ENCODE assay signal across 1 cellular context in the genomic region with DNA sequence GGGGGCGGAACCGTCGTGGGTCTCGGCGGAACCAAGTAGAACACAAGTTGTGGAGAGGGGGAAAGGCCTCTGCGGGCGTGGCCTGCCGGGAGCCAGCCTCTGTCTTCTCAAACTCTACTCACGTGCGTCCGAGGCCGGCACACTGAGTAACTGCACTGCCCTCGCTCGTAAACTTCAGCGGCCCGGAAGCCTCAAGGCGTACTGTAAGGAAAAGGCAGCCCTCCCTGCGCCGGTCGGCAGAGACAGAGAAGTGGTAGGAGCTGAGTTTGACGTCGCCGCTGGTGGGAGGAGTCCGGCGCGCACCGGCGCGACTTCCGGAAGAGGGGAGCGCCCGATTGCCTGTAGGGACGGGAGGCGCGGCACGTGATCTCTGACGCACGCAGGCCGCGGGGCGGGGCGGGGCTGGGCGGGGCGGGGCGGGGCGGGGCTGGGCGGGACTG.
TF ChIP-seq lines count a peak whose summit lies in the region.

Gene FBXO33, minus strand, starts transcription at position 255 of the 440 bp plus-strand sequence. CDS start 271 bp downstream, outside the sequence.

TF ChIP-seq in HepG2, 621 proteins besides CTCF, POLR2A, EP300 and RAD21 (continued from another document and continues in another):
- TF ChIP-seq ZNF800 (CRISPR knock-in tag; IDR thresholded peaks at IDR 0.05) (no peak), NCOA2 (CRISPR knock-in tag; IDR thresholded peaks at IDR 0.05) (peak; percentile 44; the same call in 1 of the 2 replicates), ZNF354B (CRISPR knock-in tag; IDR thresholded peaks at IDR 0.05) (no peak), ARID2 (CRISPR knock-in tag; IDR thresholded peaks at IDR 0.05; ENCODE audit: borderline replicate concordance) (no peak; the same call in 1 of the 2 replicates), ZNF263 (CRISPR knock-in tag; IDR thresholded peaks at IDR 0.05) (no peak), RFXAP (CRISPR knock-in tag; IDR thresholded peaks at IDR 0.05; ENCODE audit: borderline replicate concordance) (peak; percentile 58; the same call in 1 of the 2 replicates), ZNF543 (CRISPR knock-in tag; IDR thresholded peaks at IDR 0.05) (no peak), PAWR (CRISPR knock-in tag; IDR thresholded peaks at IDR 0.05; ENCODE audit: borderline replicate concordance) (no peak), ZNF251 (CRISPR knock-in tag; IDR thresholded peaks at IDR 0.05) (no peak), HNRNPUL1 (IDR thresholded peaks at IDR 0.05; ENCODE audit: low read depth, low read length) (no peak), ZNF713 (CRISPR knock-in tag; IDR thresholded peaks at IDR 0.05) (0 out of 2 replicates have a peak, but pooled peaks have one; percentile 35), ZNF441 (CRISPR knock-in tag; IDR thresholded peaks at IDR 0.05; ENCODE audit: borderline replicate concordance) (no peak), GABPB1 (CRISPR knock-in tag; IDR thresholded peaks at IDR 0.05) (peak; percentile 91), NFKBIZ (CRISPR knock-in tag; IDR thresholded peaks at IDR 0.05) (0 out of 2 replicates have a peak, but pooled peaks have one; percentile 55), ZBTB49 (CRISPR knock-in tag; IDR thresholded peaks at IDR 0.05; ENCODE audit: borderline replicate concordance) (peak; percentile 75; the same call in 1 of the 2 replicates), ZNF772 (CRISPR knock-in tag; IDR thresholded peaks at IDR 0.05) (peak; percentile 43; the same call in 1 of the 2 replicates), CHCHD3 (CRISPR knock-in tag; IDR thresholded peaks at IDR 0.05) (no peak), ZNF350 (CRISPR knock-in tag; IDR thresholded peaks at IDR 0.05; ENCODE audit: borderline replicate concordance, low read depth) (no peak; the same call in 1 of the 2 replicates), KDM3A (CRISPR knock-in tag; IDR thresholded peaks at IDR 0.05; ENCODE audit: low read depth) (no peak; the same call in 1 of the 2 replicates), SP1 (IDR thresholded peaks at IDR 0.05) (peak; percentile 90), SP1 (CRISPR knock-in tag; IDR thresholded peaks at IDR 0.05) (peak; percentile 93), SRSF4 (IDR thresholded peaks at IDR 0.05; ENCODE audit: low read depth, low read length, poor library complexity, severe bottlenecking) (no peak), SRF (IDR thresholded peaks at IDR 0.05; ENCODE audit: low read depth, low read length) (peak; percentile 62; the same call in 1 of the 2 replicates), ZSCAN12 (CRISPR knock-in tag; IDR thresholded peaks at IDR 0.05) (peak; percentile 83; the same call in 1 of the 2 replicates), AGO2 (optimal IDR thresholded peaks at IDR 0.05; ENCODE audit: low read depth, low read length) (no peak), SP5 (CRISPR knock-in tag; IDR thresholded peaks at IDR 0.05; ENCODE audit: borderline replicate concordance, low read depth) (peak; percentile 89; the same call in 1 of the 2 replicates), ZNF761 (CRISPR knock-in tag; conservative IDR thresholded peaks at IDR 0.05) (no peak), ZHX2 (IDR thresholded peaks at IDR 0.05; ENCODE audit: low read depth) (peak; percentile 63), ZHX2 (CRISPR knock-in tag; IDR thresholded peaks at IDR 0.05; ENCODE audit: borderline replicate concordance) (no peak), MTF2 (CRISPR knock-in tag; IDR thresholded peaks at IDR 0.05; ENCODE audit: borderline replicate concordance) (peak; percentile 49; the same call in 1 of the 2 replicates), ZNF30 (CRISPR knock-in tag; IDR thresholded peaks at IDR 0.05) (no peak), PCBP2 (optimal IDR thresholded peaks at IDR 0.05; ENCODE audit: low read depth, low read length, poor library complexity, severe bottlenecking) (no peak), MATR3 (CRISPR knock-in tag; IDR thresholded peaks at IDR 0.05) (no peak)
- TF ChIP-seq, protein P1, sequence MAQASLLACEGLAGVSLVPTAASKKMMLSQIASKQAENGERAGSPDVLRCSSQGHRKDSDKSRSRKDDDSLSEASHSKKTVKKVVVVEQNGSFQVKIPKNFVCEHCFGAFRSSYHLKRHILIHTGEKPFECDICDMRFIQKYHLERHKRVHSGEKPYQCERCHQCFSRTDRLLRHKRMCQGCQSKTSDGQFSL (CRISPR knock-in tag; IDR thresholded peaks at IDR 0.05), result no peak
- TF ChIP-seq, protein P2, sequence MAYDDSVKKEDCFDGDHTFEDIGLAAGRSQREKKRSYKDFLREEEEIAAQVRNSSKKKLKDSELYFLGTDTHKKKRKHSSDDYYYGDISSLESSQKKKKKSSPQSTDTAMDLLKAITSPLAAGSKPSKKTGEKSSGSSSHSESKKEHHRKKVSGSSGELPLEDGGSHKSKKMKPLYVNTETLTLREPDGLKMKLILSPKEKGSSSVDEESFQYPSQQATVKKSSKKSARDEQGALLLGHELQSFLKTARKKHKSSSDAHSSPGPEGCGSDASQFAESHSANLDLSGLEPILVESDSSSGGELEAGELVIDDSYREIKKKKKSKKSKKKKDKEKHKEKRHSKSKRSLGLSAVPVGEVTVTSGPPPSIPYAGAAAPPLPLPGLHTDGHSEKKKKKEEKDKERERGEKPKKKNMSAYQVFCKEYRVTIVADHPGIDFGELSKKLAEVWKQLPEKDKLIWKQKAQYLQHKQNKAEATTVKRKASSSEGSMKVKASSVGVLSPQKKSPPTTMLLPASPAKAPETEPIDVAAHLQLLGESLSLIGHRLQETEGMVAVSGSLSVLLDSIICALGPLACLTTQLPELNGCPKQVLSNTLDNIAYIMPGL (CRISPR knock-in tag; IDR thresholded peaks at IDR 0.05; ENCODE audit: borderline replicate concordance in 1 of 2, low read depth in 1 of 2), result peak; percentile 42 to 76; a peak in 3 of 4 replicates
- TF ChIP-seq, protein P3, sequence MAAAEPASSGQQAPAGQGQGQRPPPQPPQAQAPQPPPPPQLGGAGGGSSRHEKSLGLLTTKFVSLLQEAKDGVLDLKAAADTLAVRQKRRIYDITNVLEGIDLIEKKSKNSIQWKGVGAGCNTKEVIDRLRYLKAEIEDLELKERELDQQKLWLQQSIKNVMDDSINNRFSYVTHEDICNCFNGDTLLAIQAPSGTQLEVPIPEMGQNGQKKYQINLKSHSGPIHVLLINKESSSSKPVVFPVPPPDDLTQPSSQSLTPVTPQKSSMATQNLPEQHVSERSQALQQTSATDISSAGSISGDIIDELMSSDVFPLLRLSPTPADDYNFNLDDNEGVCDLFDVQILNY (CRISPR knock-in tag; conservative IDR thresholded peaks at IDR 0.05), result peak; percentile 68; the same call in 1 of the 2 replicates
- TF ChIP-seq, protein P4, sequence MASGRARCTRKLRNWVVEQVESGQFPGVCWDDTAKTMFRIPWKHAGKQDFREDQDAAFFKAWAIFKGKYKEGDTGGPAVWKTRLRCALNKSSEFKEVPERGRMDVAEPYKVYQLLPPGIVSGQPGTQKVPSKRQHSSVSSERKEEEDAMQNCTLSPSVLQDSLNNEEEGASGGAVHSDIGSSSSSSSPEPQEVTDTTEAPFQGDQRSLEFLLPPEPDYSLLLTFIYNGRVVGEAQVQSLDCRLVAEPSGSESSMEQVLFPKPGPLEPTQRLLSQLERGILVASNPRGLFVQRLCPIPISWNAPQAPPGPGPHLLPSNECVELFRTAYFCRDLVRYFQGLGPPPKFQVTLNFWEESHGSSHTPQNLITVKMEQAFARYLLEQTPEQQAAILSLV (CRISPR knock-in tag; IDR thresholded peaks at IDR 0.05; ENCODE audit: borderline replicate concordance), result peak; percentile 63; the same call in 1 of the 2 replicates
- TF ChIP-seq, protein P5, sequence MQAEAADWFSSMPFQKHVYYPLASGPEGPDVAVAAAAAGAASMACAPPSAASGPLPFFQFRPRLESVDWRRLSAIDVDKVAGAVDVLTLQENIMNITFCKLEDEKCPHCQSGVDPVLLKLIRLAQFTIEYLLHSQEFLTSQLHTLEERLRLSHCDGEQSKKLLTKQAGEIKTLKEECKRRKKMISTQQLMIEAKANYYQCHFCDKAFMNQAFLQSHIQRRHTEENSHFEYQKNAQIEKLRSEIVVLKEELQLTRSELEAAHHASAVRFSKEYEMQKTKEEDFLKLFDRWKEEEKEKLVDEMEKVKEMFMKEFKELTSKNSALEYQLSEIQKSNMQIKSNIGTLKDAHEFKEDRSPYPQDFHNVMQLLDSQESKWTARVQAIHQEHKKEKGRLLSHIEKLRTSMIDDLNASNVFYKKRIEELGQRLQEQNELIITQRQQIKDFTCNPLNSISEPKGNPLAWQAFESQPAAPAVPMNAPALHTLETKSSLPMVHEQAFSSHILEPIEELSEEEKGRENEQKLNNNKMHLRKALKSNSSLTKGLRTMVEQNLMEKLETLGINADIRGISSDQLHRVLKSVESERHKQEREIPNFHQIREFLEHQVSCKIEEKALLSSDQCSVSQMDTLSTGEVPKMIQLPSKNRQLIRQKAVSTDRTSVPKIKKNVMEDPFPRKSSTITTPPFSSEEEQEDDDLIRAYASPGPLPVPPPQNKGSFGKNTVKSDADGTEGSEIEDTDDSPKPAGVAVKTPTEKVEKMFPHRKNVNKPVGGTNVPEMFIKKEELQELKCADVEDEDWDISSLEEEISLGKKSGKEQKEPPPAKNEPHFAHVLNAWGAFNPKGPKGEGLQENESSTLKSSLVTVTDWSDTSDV (CRISPR knock-in tag; IDR thresholded peaks at IDR 0.05), result peak; percentile 84; the same call in 1 of the 2 replicates
